8 cellular contexts compared by ENCODE assay signal in the genomic region with DNA sequence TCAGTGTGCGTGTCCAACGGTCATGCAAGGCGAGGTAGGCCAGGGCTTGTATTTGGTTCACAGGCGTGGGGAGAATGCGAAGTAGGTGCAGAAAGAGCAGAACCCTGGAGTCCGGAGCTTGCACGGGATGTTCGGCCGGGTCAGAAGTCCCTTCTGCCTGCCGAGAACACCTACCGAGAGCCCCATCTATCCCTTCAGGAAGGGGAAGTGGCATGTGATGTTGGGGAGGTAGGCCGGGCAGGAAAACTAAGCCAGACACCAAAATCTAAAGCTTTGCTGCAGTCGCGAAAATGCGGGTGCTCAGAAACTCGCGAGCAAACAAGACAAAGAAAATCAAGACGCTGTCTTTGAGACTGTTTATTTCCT. TPM values are rescaled to one million over a fixed set of nuclear protein-coding genes. Genes with fewer than 3 reads are reported as not detected.
DNase-seq lines count a peak whose midpoint lies in the region; ATAC-seq and TF ChIP-seq lines count a peak whose summit lies in the region.

No MANE protein-coding gene starts in this region.

- peak overlapping the region; percentile 79 for H3K9ac ChIP-seq in HUES64 (ENCODE audit: low read depth, low read length)

- peaks cover 26% of the 10 kb centered on the region for H3K36me3 ChIP-seq in HUES64 (ENCODE audit: insufficient read depth, low read length)
- peaks cover 11% of the 10 kb centered on the region for H3K36me3 ChIP-seq in cardiac muscle cell

- H3K27me3 ChIP-seq in HUES64 (ENCODE audit: insufficient read depth, low read length) (no peaks in the 10 kb centered on the region), cardiac muscle cell (no peaks in the 10 kb centered on the region)

- peak overlapping the region; percentile 91 for H3K27ac Mint-ChIP-seq in activated T-helper 1 cell treated with anti-CD3 and anti-CD28 coated beads, Interleukin-12 subunit alpha, Interleukin-12 subunit beta, Interleukin-2, Interleukin-4 antibody, amounts not matched to agents 30 ng/mL and 10 ng/mL and 1 ng/mL, durations not matched to agents 14 hours and 24 hours and 36 hours

- ATAC-seq in GM21381 (IDR thresholded peaks at IDR 0.05; ENCODE audit: unreplicated experiment) = no peak

- no peaks in the 10 kb centered on the region for H3K9me3 Mint-ChIP-seq in activated T-helper 1 cell treated with anti-CD3 and anti-CD28 coated beads, Interleukin-12 subunit alpha, Interleukin-12 subunit beta, Interleukin-2, Interleukin-4 antibody, amounts not matched to agents 30 ng/mL and 10 ng/mL and 1 ng/mL, durations not matched to agents 14 hours and 24 hours and 36 hours

- H3K36me3 Mint-ChIP-seq in activated T-helper 1 cell treated with anti-CD3 and anti-CD28 coated beads, Interleukin-12 subunit alpha, Interleukin-12 subunit beta, Interleukin-2, Interleukin-4 antibody, amounts not matched to agents 30 ng/mL and 10 ng/mL and 1 ng/mL, durations not matched to agents 14 hours and 24 hours and 36 hours (ENCODE audit: low read depth) = peaks cover 13% of the 10 kb centered on the region

- H3K4me1 ChIP-seq in HUES64 (ENCODE audit: insufficient read depth, low read length) = peaks cover 9% of the 10 kb centered on the region; the same call in 1 of the 2 replicates
- H3K4me1 ChIP-seq in cardiac muscle cell (ENCODE audit: low read depth) = peaks cover 4% of the 10 kb centered on the region

- peak in 2 of 3 experiments; percentile 57 to 74 for DNase-seq in NCI-H1417 (lab: John Stamatoyannopoulos, UW)
- no peak for DNase-seq in NCI-H1417 treated with DMSO at 0.1 percent for 48 hours (lab: John Stamatoyannopoulos, UW)
- DNase-seq in activated T-helper 1 cell treated with anti-CD3 and anti-CD28 coated beads, Interleukin-12 subunit alpha, Interleukin-12 subunit beta, Interleukin-2, Interleukin-4 antibody, amounts not matched to agents 30 ng/mL and 10 ng/mL and 1 ng/mL, durations not matched to agents 14 hours and 24 hours and 36 hours (ENCODE audit: low spot score) = no peak
- no peak for DNase-seq in cardiac muscle cell (ENCODE audit: low read depth in 1 of 2, low spot score in 1 of 2)
- peak; percentile 69 for DNase-seq in posterior vena cava (ENCODE audit: low spot score)
- DNase-seq in middle frontal gyrus (ENCODE audit: extremely low spot score, low spot score) = no peak

- H3K9me3 ChIP-seq in HUES64 (ENCODE audit: insufficient read depth, low read depth, low read length) (no peaks in the 10 kb centered on the region), cardiac muscle cell (ENCODE audit: low read depth) (no peaks in the 10 kb centered on the region)

- intact Hi-C loops in activated T-helper 1 cell treated with anti-CD3 and anti-CD28 coated beads, Interleukin-12 subunit alpha, Interleukin-12 subunit beta, Interleukin-2, Interleukin-4 antibody, amounts not matched to agents 30 ng/mL and 10 ng/mL and 1 ng/mL, durations not matched to agents 14 hours and 24 hours and 36 hours (cut with micrococcal nuclease) = loop anchor here (1.0 to 5.0 kb wide), 14 partner anchors 9 to 912 kb away; a partner anchor contains a TSS
- intact Hi-C loops in posterior vena cava (cut with DNase I) = no loop called here

- WGBS in HUES64 = 12% methylated on average over 18 of the region's 18 CpGs

- no peaks in the 10 kb centered on the region for H3K27me3 Mint-ChIP-seq in activated T-helper 1 cell treated with anti-CD3 and anti-CD28 coated beads, Interleukin-12 subunit alpha, Interleukin-12 subunit beta, Interleukin-2, Interleukin-4 antibody, amounts not matched to agents 30 ng/mL and 10 ng/mL and 1 ng/mL, durations not matched to agents 14 hours and 24 hours and 36 hours (ENCODE audit: insufficient read depth)

- H3K27ac ChIP-seq in HUES64 (ENCODE audit: low read depth, low read length) = peak overlapping the region; percentile 96
- peak overlapping the region; percentile 93 for H3K27ac ChIP-seq in cardiac muscle cell

- peak overlapping the region; percentile 89 for H3K4me3 Mint-ChIP-seq in activated T-helper 1 cell treated with anti-CD3 and anti-CD28 coated beads, Interleukin-12 subunit alpha, Interleukin-12 subunit beta, Interleukin-2, Interleukin-4 antibody, amounts not matched to agents 30 ng/mL and 10 ng/mL and 1 ng/mL, durations not matched to agents 14 hours and 24 hours and 36 hours

- H3K4me3 ChIP-seq in HUES64 (ENCODE audit: low read length) (peak overlapping the region; percentile 95), cardiac muscle cell (peak overlapping the region; percentile 59)

- H3K4me1 Mint-ChIP-seq in activated T-helper 1 cell treated with anti-CD3 and anti-CD28 coated beads, Interleukin-12 subunit alpha, Interleukin-12 subunit beta, Interleukin-2, Interleukin-4 antibody, amounts not matched to agents 30 ng/mL and 10 ng/mL and 1 ng/mL, durations not matched to agents 14 hours and 24 hours and 36 hours (ENCODE audit: low read depth) = peaks cover 30% of the 10 kb centered on the region

- no peak for TF ChIP-seq CTCF in cardiac muscle cell (IDR thresholded peaks at IDR 0.05; ENCODE audit: low read depth, low read length)

RNA-seq across cellular contexts. Expression of a gene that starts 0.4 kb away (rescaled TPM):
- polyA plus RNA-seq in HUES64 (2013, experiment 1 of 2) = 20.6 TPM
- 27.1 TPM for polyA plus RNA-seq in HUES64 (2013, experiment 2 of 2)
- 19.4 and 20.7 TPM in 2 replicates for total RNA-seq in activated T-helper 1 cell treated with anti-CD3 and anti-CD28 coated beads, Interleukin-12 subunit alpha, Interleukin-12 subunit beta, Interleukin-2, Interleukin-4 antibody, amounts not matched to agents 30 ng/mL and 10 ng/mL and 1 ng/mL, durations not matched to agents 14 hours and 24 hours and 36 hours
- 33.1 and 38.8 TPM in 2 replicates for total RNA-seq in cardiac muscle cell
- polyA plus RNA-seq in cardiac muscle cell = 46.3 and 56.3 TPM in 2 replicates
- total RNA-seq in posterior vena cava = 10 to 100 TPM; 11.3 to 12.9 TPM

RNA-seq across cellular contexts. Expression of a gene that starts 9.4 kb away (rescaled TPM):
- 113 TPM for polyA plus RNA-seq in HUES64 (2013, experiment 1 of 2)
- polyA plus RNA-seq in HUES64 (2013, experiment 2 of 2) = 109 TPM
- 145 and 148 TPM in 2 replicates for total RNA-seq in activated T-helper 1 cell treated with anti-CD3 and anti-CD28 coated beads, Interleukin-12 subunit alpha, Interleukin-12 subunit beta, Interleukin-2, Interleukin-4 antibody, amounts not matched to agents 30 ng/mL and 10 ng/mL and 1 ng/mL, durations not matched to agents 14 hours and 24 hours and 36 hours
- 67.2 and 101 TPM in 2 replicates for total RNA-seq in cardiac muscle cell
- polyA plus RNA-seq in cardiac muscle cell = 195 and 219 TPM in 2 replicates
- total RNA-seq in posterior vena cava = 10 to 100 TPM; 39.7 to 50.9 TPM

RNA-seq across cellular contexts. Expression of a gene that starts 16.4 kb away (rescaled TPM):
- polyA plus RNA-seq in HUES64 (2013, experiment 1 of 2) = 27.7 TPM
- polyA plus RNA-seq in HUES64 (2013, experiment 2 of 2) = 22.1 TPM
- total RNA-seq in activated T-helper 1 cell treated with anti-CD3 and anti-CD28 coated beads, Interleukin-12 subunit alpha, Interleukin-12 subunit beta, Interleukin-2, Interleukin-4 antibody, amounts not matched to agents 30 ng/mL and 10 ng/mL and 1 ng/mL, durations not matched to agents 14 hours and 24 hours and 36 hours = 40.6 and 43.0 TPM in 2 replicates
- total RNA-seq in cardiac muscle cell (34.2 and 55.2 TPM in 2 replicates), posterior vena cava (10 to 100 TPM; 23.7 to 33.0 TPM)
- 78.6 and 81.8 TPM in 2 replicates for polyA plus RNA-seq in cardiac muscle cell

RNA-seq across cellular contexts. Expression of a gene that starts 16.8 kb away (rescaled TPM):
- 15.0 TPM for polyA plus RNA-seq in HUES64 (2013, experiment 1 of 2)
- polyA plus RNA-seq in HUES64 (2013, experiment 2 of 2) = 19.1 TPM
- total RNA-seq in activated T-helper 1 cell treated with anti-CD3 and anti-CD28 coated beads, Interleukin-12 subunit alpha, Interleukin-12 subunit beta, Interleukin-2, Interleukin-4 antibody, amounts not matched to agents 30 ng/mL and 10 ng/mL and 1 ng/mL, durations not matched to agents 14 hours and 24 hours and 36 hours = 8.7 and 9.1 TPM in 2 replicates
- total RNA-seq in cardiac muscle cell (12.5 and 14.3 TPM in 2 replicates), posterior vena cava (10 to 100 TPM in 1 of 2 donors, 1 to 10 TPM in 1; 6.2 to 12.3 TPM)
- polyA plus RNA-seq in cardiac muscle cell = 10.4 and 10.8 TPM in 2 replicates

RNA-seq across cellular contexts. Expression of a gene that starts 21.0 kb away (rescaled TPM):
- 21.1 TPM for polyA plus RNA-seq in HUES64 (2013, experiment 1 of 2)
- 23.4 TPM for polyA plus RNA-seq in HUES64 (2013, experiment 2 of 2)
- total RNA-seq in activated T-helper 1 cell treated with anti-CD3 and anti-CD28 coated beads, Interleukin-12 subunit alpha, Interleukin-12 subunit beta, Interleukin-2, Interleukin-4 antibody, amounts not matched to agents 30 ng/mL and 10 ng/mL and 1 ng/mL, durations not matched to agents 14 hours and 24 hours and 36 hours = 14.3 and 16.0 TPM in 2 replicates
- total RNA-seq in cardiac muscle cell (87.1 and 88.9 TPM in 2 replicates), posterior vena cava (1 to 10 TPM; 8.9 to 10.0 TPM)
- polyA plus RNA-seq in cardiac muscle cell = 92.4 and 102 TPM in 2 replicates

Comparison
In these comparisons a context has a peak if more than half of its experiments do, and no peak if none do; other contexts are left out.
1. DNase-seq: peak in NCI-H1417 (2 of 3) and posterior vena cava (single experiment); none in NCI-H1417 treated with DMSO at 0.1 percent for 48 hours (single experiment), activated T-helper 1 cell treated with anti-CD3 and anti-CD28 coated beads, Interleukin-12 subunit alpha, Interleukin-12 subunit beta, Interleukin-2, Interleukin-4 antibody, amounts not matched to agents 30 ng/mL and 10 ng/mL and 1 ng/mL, durations not matched to agents 14 hours and 24 hours and 36 hours (single experiment), cardiac muscle cell (0 of 2) and middle frontal gyrus (single experiment).